10 cellular contexts compared by ENCODE assay signal in the genomic region with DNA sequence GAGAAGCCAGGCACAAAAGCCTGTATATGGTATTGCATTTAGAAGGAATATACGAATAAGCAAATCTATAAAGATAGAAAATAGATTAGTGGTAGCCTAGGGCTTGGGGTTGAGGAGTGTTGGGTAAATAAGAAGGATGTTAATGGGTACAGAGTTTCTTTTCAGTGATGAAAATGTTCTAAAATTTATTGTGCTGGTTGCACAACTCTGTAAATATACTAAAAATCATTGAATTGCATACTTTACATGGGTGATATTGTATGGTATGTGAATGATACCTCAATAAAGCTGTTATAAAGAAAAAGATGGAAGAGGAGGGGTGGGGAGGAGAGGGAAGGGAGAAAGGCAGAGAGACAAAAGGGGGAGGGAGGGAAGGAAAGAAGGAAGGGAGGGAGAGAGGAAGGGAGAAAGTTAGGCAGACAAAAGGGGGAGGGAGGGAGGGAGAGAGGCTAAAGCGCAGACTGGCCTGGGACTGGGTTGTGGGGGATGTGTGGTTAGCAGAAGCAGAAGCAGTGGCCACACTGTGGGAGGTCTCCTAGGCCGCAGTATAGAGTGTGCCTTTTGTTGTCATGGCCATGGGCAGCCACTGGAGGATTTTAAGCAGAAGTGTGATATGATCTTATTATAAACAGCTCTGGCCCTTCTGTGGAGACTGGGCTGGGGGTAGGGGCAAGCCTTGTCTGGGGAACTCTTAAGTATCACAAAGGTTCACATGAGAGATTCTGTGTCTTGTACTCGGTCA.
A peak's percentile ranks its signal among the peaks of the same experiment; 100 is the strongest.
DNase-seq lines count a peak whose midpoint lies in the region; ATAC-seq and FAIRE-seq lines count a peak whose summit lies in the region.
"Had no signal": no experiment of that assay in that cellular context is flagged by ENCODE, and none has a peak within 500 bp of the region (broad histone marks: within the 10 kb centered on the region; RNA-seq: fewer than 3 reads in every experiment).

No MANE protein-coding gene starts in this region.

- FAIRE-seq in small intestine (lab: Jason Lieb, UNC) = no peak

- WGBS in small intestine, 3 donors = 66 to 69% (median 67%) methylated on average over 4 of the region's 4 CpGs

- no peaks in the 10 kb centered on the region for H3K36me3 ChIP-seq in small intestine (ENCODE audit: control insufficient read depth in 2 of 2, insufficient read depth in 2 of 2, low read length in 2 of 2)

- peaks cover 21 to 22% of the 10 kb centered on the region in 2 donors for H3K4me1 Mint-ChIP-seq in natural killer cell treated with Interleukin-12 subunit alpha and Interleukin-12 subunit beta and Interleukin-15 and Interleukin-18, amount 100 ng/mL, for 72 hours (ENCODE audit: low read depth in 2 of 2)

- H3K27me3 ChIP-seq in small intestine (ENCODE audit: control insufficient read depth in 2 of 2, insufficient read depth in 2 of 2, low read length in 2 of 2) = no peaks in the 10 kb centered on the region

- DNase-seq in NK-92 treated with Interleukin-12 subunit alpha and Interleukin-12 subunit beta, amount 100 ng/mL, for 24 hours (lab: John Stamatoyannopoulos, UW) = peak; percentile 10
- DNase-seq in NK-92 (lab: John Stamatoyannopoulos, UW; ENCODE audit: unreplicated experiment) (no peak), SKM-1 treated with dmso at 0.1 percent for 144 hours (lab: John Stamatoyannopoulos, UW; ENCODE audit: unreplicated experiment) (peak; percentile 84), AG08395 (ENCODE audit: low spot score) (no peak), small intestine (no peak), amniotic stem cell (lab: John Stamatoyannopoulos, UW) (no peak)
- DNase-seq in natural killer cell treated with Interleukin-12 subunit alpha and Interleukin-12 subunit beta and Interleukin-15 and Interleukin-18, amount 100 ng/mL, for 72 hours (ENCODE audit: low spot score) = peak; percentile 67

- peaks cover 0 to 13% of the 10 kb centered on the region in 2 donors for H3K27me3 Mint-ChIP-seq in natural killer cell treated with Interleukin-12 subunit alpha and Interleukin-12 subunit beta and Interleukin-15 and Interleukin-18, amount 100 ng/mL, for 72 hours
- H3K27me3 Mint-ChIP-seq: T-cell had no signal

- no peak overlapping the region for H3K27ac ChIP-seq in small intestine (ENCODE audit: low read depth in 1 of 2, low read length in 1 of 2)
- H3K27ac ChIP-seq: 22Rv1 had no signal

- H3K36me3 Mint-ChIP-seq in natural killer cell treated with Interleukin-12 subunit alpha and Interleukin-12 subunit beta and Interleukin-15 and Interleukin-18, amount 100 ng/mL, for 72 hours = no peaks in the 10 kb centered on the region
- H3K36me3 Mint-ChIP-seq: T-cell had no signal

- ATAC-seq in HG02981 (IDR thresholded peaks at IDR 0.05; ENCODE audit: unreplicated experiment) = peak; percentile 89
- peak; percentile 80 to 86 for ATAC-seq in natural killer cell treated with Interleukin-12 subunit alpha and Interleukin-12 subunit beta and Interleukin-15 and Interleukin-18, amount 100 ng/mL, for 72 hours

- no peak overlapping the region for H3K27ac Mint-ChIP-seq in natural killer cell treated with Interleukin-12 subunit alpha and Interleukin-12 subunit beta and Interleukin-15 and Interleukin-18, amount 100 ng/mL, for 72 hours
- H3K27ac Mint-ChIP-seq: T-cell had no signal

- H3K9me3 Mint-ChIP-seq in natural killer cell treated with Interleukin-12 subunit alpha and Interleukin-12 subunit beta and Interleukin-15 and Interleukin-18, amount 100 ng/mL, for 72 hours = no peaks in the 10 kb centered on the region
- H3K9me3 Mint-ChIP-seq: T-cell had no signal

- no peaks in the 10 kb centered on the region for H3K4me1 ChIP-seq in small intestine (ENCODE audit: control insufficient read depth in 2 of 2, insufficient read depth in 1 of 2, low read depth in 1 of 2, low read length in 1 of 2)

- peak overlapping the region; percentile 62 for H3K4me3 Mint-ChIP-seq in natural killer cell treated with Interleukin-12 subunit alpha and Interleukin-12 subunit beta and Interleukin-15 and Interleukin-18, amount 100 ng/mL, for 72 hours
- H3K4me3 Mint-ChIP-seq: T-cell had no signal

- H3K9me3 ChIP-seq in small intestine (ENCODE audit: control insufficient read depth, low read depth) = no peaks in the 10 kb centered on the region

- no peak overlapping the region for H3K4me3 ChIP-seq in small intestine (ENCODE audit: low read depth in 1 of 2, low read length in 2 of 2)

Comparison
In these comparisons a context has a peak if more than half of its experiments do, and no peak if none do; other contexts are left out.
1. DNase-seq: peak in NK-92 treated with Interleukin-12 subunit alpha and Interleukin-12 subunit beta, amount 100 ng/mL, for 24 hours (single experiment), SKM-1 treated with dmso at 0.1 percent for 144 hours (single experiment) and natural killer cell treated with Interleukin-12 subunit alpha and Interleukin-12 subunit beta and Interleukin-15 and Interleukin-18, amount 100 ng/mL, for 72 hours (single experiment); none in NK-92 (single experiment), AG08395 (single experiment), small intestine (single experiment) and amniotic stem cell (single experiment).